ENCODE assay signal across 25 cellular contexts in genomic region chr11:69092263-69092662, GRCh38. TPM values are rescaled to one million over a fixed set of nuclear protein-coding genes. Genes with fewer than 3 reads are reported as not detected.
DNase-seq lines count a peak whose midpoint lies in the region; ATAC-seq, FAIRE-seq and TF ChIP-seq lines count a peak whose summit lies in the region.
"Had no signal": no experiment of that assay in that cellular context is flagged by ENCODE, and none has a peak within 500 bp of the region (broad histone marks: within the 10 kb centered on the region; RNA-seq: fewer than 3 reads in every experiment).

No MANE protein-coding gene starts in this region.

- H3K4me3 ChIP-seq in A673 (ENCODE audit: low read depth, low read length, poor library complexity, severe bottlenecking): no peak overlapping the region
- no peak overlapping the region for H3K4me3 ChIP-seq in bronchial epithelial cell (ENCODE audit: low read depth, low read length)
- H3K4me3 ChIP-seq: A549, BLaER1 had no signal

- H3K36me3 Mint-ChIP-seq in T-helper 17 cell (ENCODE audit: low read depth): peaks cover 3% of the 10 kb centered on the region
- no peaks in the 10 kb centered on the region for H3K36me3 Mint-ChIP-seq in activated T-cell treated with anti-CD3 and anti-CD28 coated beads, Interleukin-2, amount 50 U/mL, for 72 hours (ENCODE audit: insufficient read depth in 2 of 2)

- no peaks in the 10 kb centered on the region for H3K4me1 ChIP-seq in A673 (ENCODE audit: insufficient read depth, low read length, poor library complexity, severe bottlenecking)

- H3K36me3 ChIP-seq in A673 (ENCODE audit: insufficient read depth, low read length, poor library complexity, severe bottlenecking) (peaks cover 9% of the 10 kb centered on the region), bronchial epithelial cell (ENCODE audit: control insufficient read depth, insufficient read depth, low read length) (peaks cover 2% of the 10 kb centered on the region)

- H3K9me3 ChIP-seq in A673 (ENCODE audit: low read depth, low read length, poor library complexity, severe bottlenecking) (no peaks in the 10 kb centered on the region), T-helper 17 cell (ENCODE audit: control insufficient read depth, low read length, poor library complexity, severe bottlenecking) (no peaks in the 10 kb centered on the region)
- H3K9me3 ChIP-seq: BLaER1 had no signal

- TF ChIP-seq CTCF in A673 (conservative IDR thresholded peaks at IDR 0.05; ENCODE audit: low read depth, low read length) (no peak), bronchial epithelial cell (IDR thresholded peaks at IDR 0.05; ENCODE audit: insufficient read depth, low read length, severe bottlenecking) (no peak)

- peaks cover 12% of the 10 kb centered on the region for H3K4me1 Mint-ChIP-seq in T-helper 17 cell
- H3K4me1 Mint-ChIP-seq in activated T-cell treated with anti-CD3 and anti-CD28 coated beads, Interleukin-2, amount 50 U/mL, for 72 hours (ENCODE audit: low read depth): no peaks in the 10 kb centered on the region

- H3K9me3 Mint-ChIP-seq in activated T-cell treated with anti-CD3 and anti-CD28 coated beads, Interleukin-2, amount 50 U/mL, for 72 hours: no peaks in the 10 kb centered on the region
- H3K9me3 Mint-ChIP-seq: CD4-positive, alpha-beta memory T cell; CD4-positive, CD25-positive, alpha-beta regulatory T cell; CD8-positive, alpha-beta memory T cell had no signal

- no peak for DNase-seq in A673 (ENCODE audit: low spot score)
- DNase-seq in T-helper 17 cell: no peak
- no peak for DNase-seq in bronchial epithelial cell (ENCODE audit: low read depth)
- no peak for DNase-seq in NK-92 treated with Interleukin-12 subunit alpha and Interleukin-12 subunit beta, amount 100 ng/mL, for 24 hours (lab: John Stamatoyannopoulos, UW)
- DNase-seq in activated T-cell treated with anti-CD3 and anti-CD28 coated beads, Interleukin-2, amount 50 U/mL, for 72 hours: no peak
- DNase-seq: ACHN; BE2C; C1 segment of cervical spinal cord; CD4-positive, alpha-beta memory T cell; CD4-positive, CD25-positive, alpha-beta regulatory T cell; CD8-positive, alpha-beta memory T cell; COR-L47; DMS 273 treated with DMSO at 0.1 percent for 48 hours; DMS153; DMS53; DMS79; DND-41; EL; GDM1 had no signal

- H3K27ac Mint-ChIP-seq in T-helper 17 cell: peak overlapping the region; percentile 19
- H3K27ac Mint-ChIP-seq in activated T-cell treated with anti-CD3 and anti-CD28 coated beads, Interleukin-2, amount 50 U/mL, for 72 hours: no peak overlapping the region
- H3K27ac Mint-ChIP-seq: CD4-positive, alpha-beta memory T cell; CD4-positive, CD25-positive, alpha-beta regulatory T cell had no signal

- H3K27ac ChIP-seq in A673 (ENCODE audit: low read depth, low read length, poor library complexity, severe bottlenecking): no peak overlapping the region
- H3K27ac ChIP-seq: 22Rv1, A549, BLaER1 had no signal

- no peak overlapping the region for H3K4me3 Mint-ChIP-seq in T-helper 17 cell
- no peak overlapping the region for H3K4me3 Mint-ChIP-seq in activated T-cell treated with anti-CD3 and anti-CD28 coated beads, Interleukin-2, amount 50 U/mL, for 72 hours
- H3K4me3 Mint-ChIP-seq: CD14-positive monocyte; CD4-positive, alpha-beta memory T cell; CD4-positive, CD25-positive, alpha-beta regulatory T cell; CD8-positive, alpha-beta memory T cell had no signal

- no peaks in the 10 kb centered on the region for H3K27me3 Mint-ChIP-seq in T-helper 17 cell
- H3K27me3 Mint-ChIP-seq in activated T-cell treated with anti-CD3 and anti-CD28 coated beads, Interleukin-2, amount 50 U/mL, for 72 hours (ENCODE audit: low read depth): no peaks in the 10 kb centered on the region
- H3K27me3 Mint-ChIP-seq: CD4-positive, alpha-beta memory T cell; CD4-positive, CD25-positive, alpha-beta regulatory T cell; CD8-positive, alpha-beta memory T cell had no signal

- TSS peak; percentile 16 for BruUV-seq in A673 (replicated peaks; lab: Mats Ljungman, UMichigan)

- FAIRE-seq in bronchial epithelial cell (lab: Jason Lieb, UNC): peak; percentile 13
- FAIRE-seq: A549, GM12891, GM19239 had no signal

- no peaks in the 10 kb centered on the region for H3K27me3 ChIP-seq in A673 (replicated peaks; ENCODE audit: insufficient read depth, low read depth, low read length, poor library complexity)
- H3K27me3 ChIP-seq in bronchial epithelial cell (ENCODE audit: control insufficient read depth, insufficient read depth, low read length): no peaks in the 10 kb centered on the region
- H3K27me3 ChIP-seq: BE2C, BLaER1 had no signal

- intact Hi-C loops in A673 (cut with micrococcal nuclease; ENCODE audit: unreplicated experiment): no loop called here

- POLR2A ChIA-PET in A673 (lab: Charles Lee; ENCODE audit: low non-redundant PET): interaction anchor here (0.5 kb wide), 1 partner anchor 498 kb away, joined by 5 read pairs; no protein-coding TSS in a partner anchor

- no peak for ATAC-seq in T-helper 17 cell
- no peak for ATAC-seq in activated T-cell treated with anti-CD3 and anti-CD28 coated beads, Interleukin-2, amount 50 U/mL, for 72 hours (replicated peaks in 1 of 2)
- ATAC-seq: A549 had no signal

- CTCF ChIA-PET in A673 (lab: Charles Lee): no interaction called here

RNA-seq across cellular contexts. Expression of gene TPCN2, which starts 43.5 kb away (rescaled TPM):
- total RNA-seq in A673 (2021) (28.9 and 29.9 TPM in 2 replicates), T-helper 17 cell (10 to 100 TPM in 1 of 2 donors, 1 to 10 TPM in 1; 9.1 to 16.4 TPM), bronchial epithelial cell (4.5 and 6.5 TPM in 2 replicates)
- 10 to 100 TPM; 11.7 to 17.8 TPM for total RNA-seq in activated T-cell treated with anti-CD3 and anti-CD28 coated beads, Interleukin-2, amount 50 U/mL, for 72 hours
